In the genomic region with DNA sequence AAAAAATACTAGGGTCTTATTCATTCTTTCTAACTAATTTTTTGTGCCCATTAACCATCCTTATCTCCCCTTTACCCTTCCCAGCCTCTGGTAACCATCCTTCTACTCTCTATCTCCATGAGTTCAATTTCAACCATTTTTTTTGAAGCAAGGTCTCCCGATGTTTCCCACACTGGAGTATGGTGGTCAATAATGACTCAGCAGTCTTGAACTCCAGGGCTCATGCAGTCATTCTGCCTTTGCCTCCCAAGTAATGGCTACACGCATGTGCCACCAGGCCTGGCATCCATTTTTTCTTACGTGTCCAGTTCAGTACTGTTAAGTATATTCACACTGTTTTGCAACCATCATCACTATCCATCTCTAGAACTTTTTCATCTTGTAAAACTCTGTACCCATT, we compare ENCODE assay signal across 25 cellular contexts.
"Had no signal": no experiment of that assay in that cellular context is flagged by ENCODE, and none has a peak within 500 bp of the region (broad histone marks: within the 10 kb centered on the region; RNA-seq: fewer than 3 reads in every experiment).

No MANE protein-coding gene starts in this region.

- H3K9me3 Mint-ChIP-seq: stimulated activated effector memory CD8-positive, alpha-beta T cell treated with anti-CD3 and anti-CD28 coated beads, Interleukin-12 subunit alpha, Interleukin-12 subunit beta, amount 100 ng/mL, for 72 hours; stimulated activated naive CD8-positive, alpha-beta T cell treated with anti-CD3 and anti-CD28 coated beads, Interleukin-15, Interleukin-2, amounts not matched to agents 100 ng/mL and 50 ng/mL, for 24 hours had no signal

- H3K27ac Mint-ChIP-seq: activated naive CD8-positive, alpha-beta T cell; natural killer cell; progenitor cell of endocrine pancreas; stimulated activated effector memory CD8-positive, alpha-beta T cell treated with anti-CD3 and anti-CD28 coated beads, Interleukin-12 subunit alpha, Interleukin-12 subunit beta, amount 100 ng/mL, for 72 hours; stimulated activated naive CD8-positive, alpha-beta T cell treated with anti-CD3 and anti-CD28 coated beads, Interleukin-15, Interleukin-2, amounts not matched to agents 100 ng/mL and 50 ng/mL, for 24 hours had no signal

- H3K4me3 Mint-ChIP-seq: activated naive CD8-positive, alpha-beta T cell; natural killer cell; stimulated activated effector memory CD8-positive, alpha-beta T cell treated with anti-CD3 and anti-CD28 coated beads, Interleukin-12 subunit alpha, Interleukin-12 subunit beta, amount 100 ng/mL, for 72 hours; stimulated activated naive CD8-positive, alpha-beta T cell treated with anti-CD3 and anti-CD28 coated beads, Interleukin-15, Interleukin-2, amounts not matched to agents 100 ng/mL and 50 ng/mL, for 24 hours had no signal

- H3K4me3 ChIP-seq: adrenal gland, body of pancreas, esophagus squamous epithelium, left ventricle myocardium inferior, lung, sigmoid colon, upper lobe of left lung had no signal

- DNase-seq: activated CD4-positive, alpha-beta T cell treated with anti-CD3 and anti-CD28 coated beads for 48 hours; activated CD4-positive, alpha-beta T cell treated with anti-CD3 and anti-CD28 coated beads, Interleukin-2, amount 50 U/mL, for 48 hours; activated CD8-positive, alpha-beta memory T cell treated with anti-CD3 and anti-CD28 coated beads for 24 hours; activated effector memory CD4-positive, alpha-beta T cell treated with Interleukin-2 at 50 U/mL for 16 hours; activated naive CD4-positive, alpha-beta T cell treated with Interleukin-2 at 50 U/mL for 16 hours; adrenal gland; aorta; body of pancreas; dermis blood vessel endothelial cell; effector CD4-positive, alpha-beta T cell; esophagus squamous epithelium; islet precursor cell; left ventricle myocardium inferior; mesendoderm; natural killer cell; sigmoid colon; small intestine; stimulated activated CD4-positive, alpha-beta T cell treated with anti-CD3 and anti-CD28 coated beads, Interleukin-4, amount 100 ng/mL, for 24 hours; substantia nigra; upper lobe of left lung had no signal

- H3K27me3 ChIP-seq: adrenal gland, body of pancreas, esophagus squamous epithelium, sigmoid colon, upper lobe of left lung had no signal

- H3K36me3 ChIP-seq: adrenal gland, esophagus squamous epithelium, left ventricle myocardium inferior, sigmoid colon, upper lobe of left lung had no signal

- H3K36me3 Mint-ChIP-seq: activated naive CD8-positive, alpha-beta T cell; natural killer cell; stimulated activated effector memory CD8-positive, alpha-beta T cell treated with anti-CD3 and anti-CD28 coated beads, Interleukin-12 subunit alpha, Interleukin-12 subunit beta, amount 100 ng/mL, for 72 hours had no signal

- ATAC-seq: body of pancreas; natural killer cell; stimulated activated effector memory CD8-positive, alpha-beta T cell treated with anti-CD3 and anti-CD28 coated beads, Interleukin-12 subunit alpha, Interleukin-12 subunit beta, amount 100 ng/mL, for 72 hours had no signal

- H3K27me3 Mint-ChIP-seq: progenitor cell of endocrine pancreas had no signal
